Comparison of ENCODE assay signal across 26 cellular contexts in genomic region chr13:113902956-113903355, GRCh38. TPM values are rescaled to one million over a fixed set of nuclear protein-coding genes. Genes with fewer than 3 reads are reported as not detected.
DNase-seq lines count a peak whose midpoint lies in the region; ATAC-seq and TF ChIP-seq lines count a peak whose summit lies in the region.
"Had no signal": no experiment of that assay in that cellular context is flagged by ENCODE, and none has a peak within 500 bp of the region (broad histone marks: within the 10 kb centered on the region; RNA-seq: fewer than 3 reads in every experiment).

No MANE protein-coding gene starts in this region.

- TF ChIP-seq POLR2A in suprapubic skin (IDR thresholded peaks at IDR 0.05) = no peak

- H3F3A ChIP-seq in neural progenitor cell (ENCODE audit: low read depth) = no peaks in the 10 kb centered on the region

- H3K9me3 ChIP-seq in esophagus (ENCODE audit: control insufficient read depth in 2 of 2, insufficient read depth in 1 of 2, low read depth in 1 of 2, low read length in 1 of 2) = no peaks in the 10 kb centered on the region
- no peaks in the 10 kb centered on the region for H3K9me3 ChIP-seq in neural progenitor cell (ENCODE audit: low read depth)
- H3K9me3 ChIP-seq in suprapubic skin = no peaks in the 10 kb centered on the region
- H3K9me3 ChIP-seq: BE2C, HAP-1, vagina had no signal

- no peaks in the 10 kb centered on the region for H4K20me1 ChIP-seq in neural progenitor cell (ENCODE audit: low read depth)

- DNase-seq in activated CD4-positive, CD25-positive, alpha-beta regulatory T cell treated with anti-CD3 and anti-CD28 coated beads, Interleukin-2, amount 50 U/mL, for 72 hours = peak; percentile 23
- DNase-seq in neural progenitor cell (ENCODE audit: low spot score) (no peak), suprapubic skin (ENCODE audit: low spot score in 2 of 2) (peak; percentile 50 to 65), inferior parietal cortex (ENCODE audit: extremely low spot score) (no peak)
- DNase-seq in effector CD4-positive, alpha-beta T cell = no peak
- DNase-seq: 8988T; activated naive CD8-positive, alpha-beta T cell treated with anti-CD3 and anti-CD28 coated beads, Interleukin-2, amount 10 ng/mL, durations not matched to agents 7 days and 5 days; BE2C; DMS79 treated with DMSO at 0.1 percent for 48 hours; hippocampal formation; naive thymus-derived CD4-positive, alpha-beta T cell; NCI-H1105 treated with DMSO at 0.1 percent for 48 hours; NCI-H2081; NCI-H510A; small intestine; stimulated activated CD4-positive, alpha-beta T cell treated with anti-CD3 and anti-CD28 coated beads, Interleukin-2, amount 100 ng/mL, for 48 hours; stimulated activated naive CD8-positive, alpha-beta T cell treated with anti-CD3 and anti-CD28 coated beads, Interleukin-15, amount 100 ng/mL, for 72 hours; T-helper 9 cell had no signal

- H3K36me3 Mint-ChIP-seq in neural progenitor cell = no peaks in the 10 kb centered on the region
- H3K36me3 Mint-ChIP-seq: activated CD8-positive, alpha-beta memory T cell treated with anti-CD3 and anti-CD28 coated beads, Interleukin-2, amount 10 ng/mL, durations not matched to agents 7 days and 5 days; activated naive CD8-positive, alpha-beta T cell treated with anti-CD3 and anti-CD28 coated beads, Interleukin-2, amount 10 ng/mL, durations not matched to agents 7 days and 5 days; brain; naive thymus-derived CD4-positive, alpha-beta T cell had no signal

- H3K9ac ChIP-seq in neural progenitor cell = no peak overlapping the region

- H3K27me3 ChIP-seq in esophagus (ENCODE audit: control insufficient read depth in 1 of 2, insufficient read depth in 2 of 2, low read length in 2 of 2) = no peaks in the 10 kb centered on the region
- no peaks in the 10 kb centered on the region for H3K27me3 ChIP-seq in neural progenitor cell
- H3K27me3 ChIP-seq in suprapubic skin = no peaks in the 10 kb centered on the region
- H3K27me3 ChIP-seq: vagina had no signal

- H3K4me1 ChIP-seq in esophagus (ENCODE audit: control insufficient read depth in 2 of 2, insufficient read depth in 2 of 2, low read length in 1 of 2) (no peaks in the 10 kb centered on the region), neural progenitor cell (no peaks in the 10 kb centered on the region), suprapubic skin (peaks cover 4% of the 10 kb centered on the region)
- H3K4me1 ChIP-seq: HAP-1 had no signal

- no peaks in the 10 kb centered on the region for H3K36me3 ChIP-seq in esophagus (ENCODE audit: control insufficient read depth in 2 of 2, insufficient read depth in 2 of 2, low read length in 1 of 2)
- no peaks in the 10 kb centered on the region for H3K36me3 ChIP-seq in neural progenitor cell
- no peaks in the 10 kb centered on the region for H3K36me3 ChIP-seq in suprapubic skin
- H3K36me3 ChIP-seq: BE2C, HAP-1, vagina had no signal

- peaks cover 15% of the 10 kb centered on the region for H3K4me1 Mint-ChIP-seq in neural progenitor cell
- H3K4me1 Mint-ChIP-seq: activated CD8-positive, alpha-beta memory T cell treated with anti-CD3 and anti-CD28 coated beads, Interleukin-2, amount 10 ng/mL, durations not matched to agents 7 days and 5 days; activated T-helper 17 cell treated with anti-CD3 and anti-CD28 coated beads, Interleukin-2, amount 50 U/mL, for 72 hours had no signal

- H3K4me3 Mint-ChIP-seq in neural progenitor cell = no peak overlapping the region
- H3K4me3 Mint-ChIP-seq: activated CD8-positive, alpha-beta memory T cell treated with anti-CD3 and anti-CD28 coated beads, Interleukin-2, amount 10 ng/mL, durations not matched to agents 7 days and 5 days; activated naive CD8-positive, alpha-beta T cell treated with anti-CD3 and anti-CD28 coated beads, Interleukin-2, amount 10 ng/mL, durations not matched to agents 7 days and 5 days; activated T-helper 17 cell treated with anti-CD3 and anti-CD28 coated beads, Interleukin-2, amount 50 U/mL, for 72 hours; brain; naive thymus-derived CD4-positive, alpha-beta T cell; stimulated activated naive CD8-positive, alpha-beta T cell treated with anti-CD3 and anti-CD28 coated beads, Interleukin-15, amount 100 ng/mL, for 72 hours had no signal

- H3K4me2 ChIP-seq in neural progenitor cell = no peak overlapping the region

- no peaks in the 10 kb centered on the region for H3K79me2 ChIP-seq in neural progenitor cell (ENCODE audit: low read depth)

- no peak for TF ChIP-seq EP300 in suprapubic skin (IDR thresholded peaks at IDR 0.05)

- no peak overlapping the region for H2AFZ ChIP-seq in neural progenitor cell (replicated peaks)

- ATAC-seq in activated CD4-positive, CD25-positive, alpha-beta regulatory T cell treated with anti-CD3 and anti-CD28 coated beads, Interleukin-2, amount 50 U/mL, for 24 hours = no peak
- ATAC-seq in GM19324 (IDR thresholded peaks at IDR 0.05; ENCODE audit: low FRiP score, unreplicated experiment) = no peak
- ATAC-seq: activated CD8-positive, alpha-beta memory T cell treated with anti-CD3 and anti-CD28 coated beads, Interleukin-2, amount 10 ng/mL, durations not matched to agents 7 days and 5 days; activated T-helper 17 cell treated with anti-CD3 and anti-CD28 coated beads, Interleukin-2, amount 50 U/mL, for 72 hours; naive thymus-derived CD4-positive, alpha-beta T cell; stimulated activated naive CD8-positive, alpha-beta T cell treated with anti-CD3 and anti-CD28 coated beads, Interleukin-15, amount 100 ng/mL, for 72 hours had no signal

- H3K4me3 ChIP-seq in esophagus (ENCODE audit: low read depth in 1 of 2, low read length in 2 of 2) (no peak overlapping the region), neural progenitor cell (no peak overlapping the region), suprapubic skin (no peak overlapping the region)
- H3K4me3 ChIP-seq: HAP-1, vagina had no signal

- peaks cover 2% of the 10 kb centered on the region for H3K27me3 Mint-ChIP-seq in neural progenitor cell (ENCODE audit: insufficient read depth, low read depth)
- H3K27me3 Mint-ChIP-seq: activated T-helper 17 cell treated with anti-CD3 and anti-CD28 coated beads, Interleukin-2, amount 50 U/mL, for 72 hours; brain had no signal

- H3K27ac ChIP-seq in esophagus (ENCODE audit: low read depth in 2 of 2, low read length in 1 of 2) (peak overlapping the region; percentile 41 to 86), neural progenitor cell (no peak overlapping the region), suprapubic skin (no peak overlapping the region)
- H3K27ac ChIP-seq: vagina had no signal

- no peaks in the 10 kb centered on the region for H3K9me3 Mint-ChIP-seq in neural progenitor cell
- H3K9me3 Mint-ChIP-seq: activated naive CD8-positive, alpha-beta T cell treated with anti-CD3 and anti-CD28 coated beads, Interleukin-2, amount 10 ng/mL, durations not matched to agents 7 days and 5 days; activated T-helper 17 cell treated with anti-CD3 and anti-CD28 coated beads, Interleukin-2, amount 50 U/mL, for 72 hours; brain; naive thymus-derived CD4-positive, alpha-beta T cell; stimulated activated naive CD8-positive, alpha-beta T cell treated with anti-CD3 and anti-CD28 coated beads, Interleukin-15, amount 100 ng/mL, for 72 hours had no signal

- H3K27ac Mint-ChIP-seq in neural progenitor cell = peak overlapping the region; percentile 67
- H3K27ac Mint-ChIP-seq: activated CD8-positive, alpha-beta memory T cell treated with anti-CD3 and anti-CD28 coated beads, Interleukin-2, amount 10 ng/mL, durations not matched to agents 7 days and 5 days; activated naive CD8-positive, alpha-beta T cell treated with anti-CD3 and anti-CD28 coated beads, Interleukin-2, amount 10 ng/mL, durations not matched to agents 7 days and 5 days; activated T-helper 17 cell treated with anti-CD3 and anti-CD28 coated beads, Interleukin-2, amount 50 U/mL, for 72 hours had no signal

- 82 to 85% methylated on average over 14 of the region's 14 CpGs for WGBS in esophagus, 2 donors
- 88% methylated on average over 14 of the region's 14 CpGs for WGBS in suprapubic skin

- TF ChIP-seq CTCF in neural progenitor cell (IDR thresholded peaks at IDR 0.05) = no peak
- TF ChIP-seq CTCF in suprapubic skin (IDR thresholded peaks at IDR 0.05) = no peak

RNA-seq across cellular contexts. Expression of gene GAS6, which starts 39.1 kb away (rescaled TPM):
- polyA plus RNA-seq in esophagus = 10 to 100 TPM; 47.3 to 56.5 TPM
- 12.8 and 31.7 TPM in 2 replicates for total RNA-seq in neural progenitor cell (ENCODE audit: low replicate concordance)
- 100 to 1,000 TPM; 175 to 286 (median 224) TPM for total RNA-seq in suprapubic skin

Comparison
In these comparisons a context has a peak if more than half of its experiments do, and no peak if none do; other contexts are left out.
1. DNase-seq: peak in activated CD4-positive, CD25-positive, alpha-beta regulatory T cell treated with anti-CD3 and anti-CD28 coated beads, Interleukin-2, amount 50 U/mL, for 72 hours (single experiment) and suprapubic skin (2 of 2); none in neural progenitor cell (single experiment), effector CD4-positive, alpha-beta T cell (single experiment) and inferior parietal cortex (single experiment).
2. H3K27ac ChIP-seq: peak in esophagus (2 of 2); none in neural progenitor cell (single experiment) and suprapubic skin (single experiment).